Comparison of ENCODE assay signal across 8 cellular contexts in the genomic region with DNA sequence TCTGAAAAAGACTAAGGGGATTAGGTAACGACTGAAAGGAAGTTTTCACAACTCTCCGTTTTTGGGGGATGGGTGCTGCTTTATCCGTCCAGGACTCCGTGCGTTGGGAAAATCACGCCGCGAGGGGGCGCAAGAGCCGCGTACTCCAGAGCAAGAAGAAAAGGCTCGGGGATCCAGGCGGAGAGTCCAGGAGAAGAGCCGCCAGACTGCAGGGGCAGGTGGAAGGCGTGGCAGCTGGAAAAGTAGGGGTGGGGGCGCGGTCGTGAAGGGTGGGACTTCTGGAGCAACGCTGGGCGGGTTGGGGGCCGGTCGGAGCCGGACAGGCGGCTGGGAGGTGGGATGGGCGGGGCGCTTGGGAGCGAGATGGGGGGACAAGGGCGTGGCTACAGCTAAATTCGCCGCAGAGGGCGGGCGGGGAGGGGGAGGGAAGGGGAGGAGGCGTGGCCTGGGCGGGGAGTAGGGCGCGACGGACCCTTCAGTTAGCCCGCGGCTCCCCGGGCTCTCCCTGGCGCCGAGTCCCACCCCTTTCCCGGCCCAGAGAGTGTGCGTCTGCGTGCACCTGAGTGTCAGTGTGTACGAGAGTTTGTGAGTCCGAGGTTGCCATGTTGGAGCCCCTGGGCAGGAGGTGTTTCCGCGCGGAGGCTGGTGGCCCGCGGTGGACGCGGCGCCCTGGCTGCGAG. TPM values are rescaled to one million over a fixed set of nuclear protein-coding genes. Genes with fewer than 3 reads are reported as not detected.
DNase-seq lines count a peak whose midpoint lies in the region; ATAC-seq lines count a peak whose summit lies in the region.

No MANE protein-coding gene starts in this region.

- ATAC-seq in GM19351 (IDR thresholded peaks at IDR 0.05; ENCODE audit: unreplicated experiment), result peak; percentile 52
- ATAC-seq in activated CD8-positive, alpha-beta T cell treated with anti-CD3 and anti-CD28 coated beads, Interleukin-2, amount 10 ng/mL, durations not matched to agents 7 days and 5 days, result peak; percentile 77

- no peaks in the 10 kb centered on the region for H3K9me3 Mint-ChIP-seq in activated CD8-positive, alpha-beta T cell treated with anti-CD3 and anti-CD28 coated beads, Interleukin-2, amount 10 ng/mL, durations not matched to agents 7 days and 5 days (ENCODE audit: insufficient read depth)

- peak overlapping the region; percentile 41 for H3K27ac Mint-ChIP-seq in activated CD8-positive, alpha-beta T cell treated with anti-CD3 and anti-CD28 coated beads, Interleukin-2, amount 10 ng/mL, durations not matched to agents 7 days and 5 days

- POLR2A ChIA-PET in activated CD8-positive, alpha-beta T cell treated with anti-CD3 and anti-CD28 coated beads, Interleukin-2, amount 10 ng/mL, durations not matched to agents 7 days and 5 days (lab: Charles Lee), result interaction anchor here (0.9 to 1.1 kb wide), 2 partner anchors 11 to 13 kb away, joined by 3 to 4 read pairs; no protein-coding TSS in a partner anchor

- H3K4me2 ChIP-seq in BLaER1, result peak overlapping the region; percentile 99

- no peaks in the 10 kb centered on the region for H3K9me3 ChIP-seq in BLaER1

- H3K27me3 Mint-ChIP-seq in activated CD8-positive, alpha-beta T cell treated with anti-CD3 and anti-CD28 coated beads, Interleukin-2, amount 10 ng/mL, durations not matched to agents 7 days and 5 days (ENCODE audit: low read depth), result peaks cover 28% of the 10 kb centered on the region

- CTCF ChIA-PET in activated CD8-positive, alpha-beta T cell treated with anti-CD3 and anti-CD28 coated beads, Interleukin-2, amount 10 ng/mL, durations not matched to agents 7 days and 5 days (lab: Charles Lee), result interaction anchor here (0.6 to 6.8 kb wide), 31 partner anchors 9 to 1224 kb away, joined by 3 to 93 read pairs (median 5); no protein-coding TSS in a partner anchor

- H3K36me3 Mint-ChIP-seq in activated CD8-positive, alpha-beta T cell treated with anti-CD3 and anti-CD28 coated beads, Interleukin-2, amount 10 ng/mL, durations not matched to agents 7 days and 5 days (ENCODE audit: low read depth), result peaks cover 4% of the 10 kb centered on the region

- peaks cover 27% of the 10 kb centered on the region for H3K27me3 ChIP-seq in BLaER1

- peaks cover 3% of the 10 kb centered on the region; the same call in 1 of the 2 replicates for H3K36me3 ChIP-seq in BLaER1

- peak overlapping the region; percentile 90 for H3K27ac ChIP-seq in BLaER1

- DNase-seq in HK-2 (ENCODE audit: unreplicated experiment) (peak; percentile 97), NCI-H82 (lab: John Stamatoyannopoulos, UW) (peak; percentile 99), medulla oblongata (ENCODE audit: extremely low spot score) (peak; percentile 94)
- peak; percentile 94 for DNase-seq in activated CD8-positive, alpha-beta T cell treated with anti-CD3 and anti-CD28 coated beads, Interleukin-2, amount 10 ng/mL, durations not matched to agents 7 days and 5 days
- DNase-seq in effector CD8-positive, alpha-beta T cell (lab: John Stamatoyannopoulos, UW), result peak; percentile 84
- DNase-seq in stimulated activated CD4-positive, alpha-beta T cell treated with anti-CD3 and anti-CD28 coated beads, TNF-alpha, amount 100 ng/mL, for 48 hours (ENCODE audit: low read depth in 3 of 3), result peak; percentile 84 to 94 (median 91)

- peak overlapping the region; percentile 84 for H3K4me3 Mint-ChIP-seq in activated CD8-positive, alpha-beta T cell treated with anti-CD3 and anti-CD28 coated beads, Interleukin-2, amount 10 ng/mL, durations not matched to agents 7 days and 5 days

- H4K20me1 ChIP-seq in BLaER1, result peaks cover 38% of the 10 kb centered on the region

- peaks cover 10% of the 10 kb centered on the region for H3K4me1 Mint-ChIP-seq in activated CD8-positive, alpha-beta T cell treated with anti-CD3 and anti-CD28 coated beads, Interleukin-2, amount 10 ng/mL, durations not matched to agents 7 days and 5 days (ENCODE audit: low read depth)

- peak overlapping the region; percentile 82 for H3K9ac ChIP-seq in BLaER1

- H3K4me1 ChIP-seq in BLaER1, result peaks cover 54% of the 10 kb centered on the region

- H3K4me3 ChIP-seq in BLaER1, result peak overlapping the region; percentile 79

RNA-seq across cellular contexts. Expression of gene ARHGEF17, which starts 0.6 kb away (rescaled TPM):
- under 1 TPM in 1 of 2 experiments, not detected in 1; 0.18 TPM for total RNA-seq in activated CD8-positive, alpha-beta T cell treated with anti-CD3 and anti-CD28 coated beads, Interleukin-2, amount 10 ng/mL, durations not matched to agents 7 days and 5 days

RNA-seq across cellular contexts. Expression of gene P2RY6, which starts 35.3 kb away (rescaled TPM):
- not detected for total RNA-seq in activated CD8-positive, alpha-beta T cell treated with anti-CD3 and anti-CD28 coated beads, Interleukin-2, amount 10 ng/mL, durations not matched to agents 7 days and 5 days

Comparison
In these comparisons a context has a peak if more than half of its experiments do, and no peak if none do; other contexts are left out.
1. Peak in every context shown above with its lines: DNase-seq, ATAC-seq, H3K4me3 ChIP-seq and H3K27ac ChIP-seq.